Comparison of ENCODE assay signal across 17 cellular contexts in the genomic region with DNA sequence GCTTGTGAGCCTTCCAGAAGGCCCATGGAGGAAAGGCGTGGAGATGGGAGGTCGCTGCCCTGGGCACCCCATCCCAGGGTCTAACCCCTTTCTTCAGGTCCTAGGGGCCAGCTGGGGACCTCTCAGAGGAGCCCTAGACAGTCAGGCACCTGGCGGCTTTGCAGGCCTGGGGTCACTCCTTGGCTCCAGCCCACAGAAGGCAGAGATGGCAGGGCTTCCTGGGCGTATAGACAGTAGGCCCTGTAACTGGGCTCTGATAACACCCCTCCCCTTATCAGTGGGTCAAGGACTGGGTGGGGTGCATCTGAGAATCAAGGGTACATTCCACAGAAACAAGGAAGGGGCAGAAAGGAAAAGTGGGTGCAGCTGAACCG. TPM values are rescaled to one million over a fixed set of nuclear protein-coding genes. Genes with fewer than 3 reads are reported as not detected.
DNase-seq lines count a peak whose midpoint lies in the region; ATAC-seq, FAIRE-seq and TF ChIP-seq lines count a peak whose summit lies in the region.
"Had no signal": no experiment of that assay in that cellular context is flagged by ENCODE, and none has a peak within 500 bp of the region (broad histone marks: within the 10 kb centered on the region; RNA-seq: fewer than 3 reads in every experiment).

No MANE protein-coding gene starts in this region.

- no peak for FAIRE-seq in D721Med (lab: Jason Lieb, UNC)
- FAIRE-seq: urothelium cell line had no signal

- H3K4me3 ChIP-seq in duodenal mucosa (ENCODE audit: low read depth in 1 of 2, low read length in 2 of 2) (peak overlapping the region in 1 of 2 donors; percentile 31), breast epithelium (no peak overlapping the region)

- no peaks in the 10 kb centered on the region for H3K36me3 ChIP-seq in duodenal mucosa (ENCODE audit: control insufficient read depth in 1 of 2, insufficient read depth in 2 of 2, low read length in 2 of 2)
- H3K36me3 ChIP-seq in breast epithelium: no peaks in the 10 kb centered on the region

- TF ChIP-seq POLR2A in breast epithelium (IDR thresholded peaks at IDR 0.05): no peak

- TF ChIP-seq CTCF in D721Med (IDR thresholded peaks at IDR 0.05; ENCODE audit: insufficient read depth, missing control alignments) (no peak), breast epithelium (IDR thresholded peaks at IDR 0.05) (no peak)

- intact Hi-C loops in breast epithelium (cut with DNase I; ENCODE audit: low total_unique reads): loop anchor here (5.0 kb wide), 1 partner anchor 112 kb away; a partner anchor contains a TSS

- no peaks in the 10 kb centered on the region for H3K36me3 Mint-ChIP-seq in activated T-cell treated with anti-CD3 and anti-CD28 coated beads, Interleukin-2, amount 50 U/mL, for 24 hours (ENCODE audit: low read depth)
- no peaks in the 10 kb centered on the region for H3K36me3 Mint-ChIP-seq in stimulated activated naive B cell treated with anti-CD40 and anti-IgM and Interleukin-4, amounts not matched to agents 10 μg/mL and 1 μg/mL and 100 μg/mL, for 72 hours

- peak overlapping the region; percentile 40 for H3K27ac Mint-ChIP-seq in activated T-cell treated with anti-CD3 and anti-CD28 coated beads, Interleukin-2, amount 50 U/mL, for 24 hours
- peak overlapping the region; percentile 11 for H3K27ac Mint-ChIP-seq in stimulated activated naive B cell treated with anti-CD40 and anti-IgM and Interleukin-4, amounts not matched to agents 10 μg/mL and 1 μg/mL and 100 μg/mL, for 72 hours
- H3K27ac Mint-ChIP-seq: endodermal cell had no signal

- DNase-seq in activated T-cell treated with anti-CD3 and anti-CD28 coated beads, Interleukin-2, amount 50 U/mL, for 24 hours: no peak
- DNase-seq in activated T-cell treated with anti-CD3 and anti-CD28 coated beads for 4 hours (no peak), OCI-M2 (lab: John Stamatoyannopoulos, UW; ENCODE audit: unreplicated experiment) (peak; percentile 25), D721Med (ENCODE audit: insufficient read length, low spot score) (no peak), SKM-1 treated with dmso at 0.1 percent for 144 hours (lab: John Stamatoyannopoulos, UW; ENCODE audit: unreplicated experiment) (no peak), breast epithelium (ENCODE audit: low spot score in 2 of 2) (no peak)
- DNase-seq in stimulated activated naive B cell treated with anti-CD40 and anti-IgM and Interleukin-4, amounts not matched to agents 10 μg/mL and 1 μg/mL and 100 μg/mL, for 72 hours: no peak
- DNase-seq: endodermal cell, KG1, NCI-H1105, NCI-H2171 treated with DMSO at 0.1 percent for 48 hours, NCI-H82 had no signal

- no peaks in the 10 kb centered on the region for H3K27me3 Mint-ChIP-seq in activated T-cell treated with anti-CD3 and anti-CD28 coated beads, Interleukin-2, amount 50 U/mL, for 24 hours
- no peaks in the 10 kb centered on the region for H3K27me3 Mint-ChIP-seq in stimulated activated naive B cell treated with anti-CD40 and anti-IgM and Interleukin-4, amounts not matched to agents 10 μg/mL and 1 μg/mL and 100 μg/mL, for 72 hours
- H3K27me3 Mint-ChIP-seq: central memory CD8-positive, alpha-beta T cell had no signal

- no peak for ATAC-seq in stimulated activated naive B cell treated with anti-CD40 and anti-IgM and Interleukin-4, amounts not matched to agents 10 μg/mL and 1 μg/mL and 100 μg/mL, for 72 hours (replicated peaks)

- no peaks in the 10 kb centered on the region for H3K9me3 ChIP-seq in duodenal mucosa (ENCODE audit: control insufficient read depth in 1 of 2, low read length in 2 of 2)
- H3K9me3 ChIP-seq in breast epithelium: no peaks in the 10 kb centered on the region

- H3K27me3 ChIP-seq in duodenal mucosa (ENCODE audit: control insufficient read depth in 1 of 2, insufficient read depth in 2 of 2, low read length in 2 of 2) (no peaks in the 10 kb centered on the region), breast epithelium (no peaks in the 10 kb centered on the region)

- H3K4me1 ChIP-seq in duodenal mucosa (ENCODE audit: control insufficient read depth in 1 of 2, insufficient read depth in 2 of 2, low read length in 2 of 2) (peaks cover 47 to 51% of the 10 kb centered on the region in 2 donors), breast epithelium (no peaks in the 10 kb centered on the region)

- H3K9ac ChIP-seq in duodenal mucosa (ENCODE audit: low read depth in 1 of 2, low read length in 2 of 2): peak overlapping the region in 1 of 2 donors; percentile 60

- H3K9me3 Mint-ChIP-seq in activated T-cell treated with anti-CD3 and anti-CD28 coated beads, Interleukin-2, amount 50 U/mL, for 24 hours: no peaks in the 10 kb centered on the region
- no peaks in the 10 kb centered on the region for H3K9me3 Mint-ChIP-seq in stimulated activated naive B cell treated with anti-CD40 and anti-IgM and Interleukin-4, amounts not matched to agents 10 μg/mL and 1 μg/mL and 100 μg/mL, for 72 hours
- H3K9me3 Mint-ChIP-seq: central memory CD8-positive, alpha-beta T cell; endodermal cell had no signal

- H3K4me1 Mint-ChIP-seq in activated T-cell treated with anti-CD3 and anti-CD28 coated beads, Interleukin-2, amount 50 U/mL, for 24 hours (ENCODE audit: low read depth): peaks cover 47% of the 10 kb centered on the region
- H3K4me1 Mint-ChIP-seq in stimulated activated naive B cell treated with anti-CD40 and anti-IgM and Interleukin-4, amounts not matched to agents 10 μg/mL and 1 μg/mL and 100 μg/mL, for 72 hours: peaks cover 44 to 72% of the 10 kb centered on the region in 2 donors
- H3K4me1 Mint-ChIP-seq: endodermal cell had no signal

- no peak overlapping the region for H3K4me3 Mint-ChIP-seq in activated T-cell treated with anti-CD3 and anti-CD28 coated beads, Interleukin-2, amount 50 U/mL, for 24 hours
- H3K4me3 Mint-ChIP-seq in stimulated activated naive B cell treated with anti-CD40 and anti-IgM and Interleukin-4, amounts not matched to agents 10 μg/mL and 1 μg/mL and 100 μg/mL, for 72 hours: no peak overlapping the region
- H3K4me3 Mint-ChIP-seq: central memory CD8-positive, alpha-beta T cell; endodermal cell had no signal

- peak overlapping the region; percentile 17 for H3K27ac ChIP-seq in duodenal mucosa (ENCODE audit: low read depth, low read length)
- no peak overlapping the region for H3K27ac ChIP-seq in breast epithelium

RNA-seq across cellular contexts. Expression of a gene that starts 16.7 kb away (rescaled TPM):
- not detected for total RNA-seq in breast epithelium
- total RNA-seq: left colon had no signal

RNA-seq across cellular contexts. Expression of a gene that starts 21.8 kb away (rescaled TPM):
- not detected for total RNA-seq in breast epithelium
- total RNA-seq: posterior vena cava had no signal
